In genomic region chr4:151760713-151761661, GRCh38 we compare ENCODE assay signal across 8 cellular contexts. TPM values are rescaled to one million over a fixed set of nuclear protein-coding genes. Genes with fewer than 3 reads are reported as not detected.
DNase-seq lines count a peak whose midpoint lies in the region; ATAC-seq and TF ChIP-seq lines count a peak whose summit lies in the region.

TSS of gene GATB (minus strand) at chr4:151761007. CDS start at chr4:151760982, 25 bp downstream.

- peaks cover 11% of the 10 kb centered on the region for H3K4me1 Mint-ChIP-seq in CD14-positive monocyte
- peaks cover 26% of the 10 kb centered on the region for H3K4me1 Mint-ChIP-seq in activated CD4-positive, alpha-beta T cell treated with anti-CD3 and anti-CD28 coated beads, Interleukin-2, amount 10 ng/mL, durations not matched to agents 7 days and 5 days

- peaks cover 6 to 15% (median 14%) of the 10 kb centered on the region in 3 donors for H3K27me3 Mint-ChIP-seq in CD14-positive monocyte (ENCODE audit: low read depth in 3 of 3)
- H3K27me3 Mint-ChIP-seq in activated CD4-positive, alpha-beta T cell treated with anti-CD3 and anti-CD28 coated beads, Interleukin-2, amount 10 ng/mL, durations not matched to agents 7 days and 5 days = peaks cover 4% of the 10 kb centered on the region

- peaks cover 18 to 21% of the 10 kb centered on the region in 2 donors for H3K36me3 Mint-ChIP-seq in CD14-positive monocyte
- H3K36me3 Mint-ChIP-seq in activated CD4-positive, alpha-beta T cell treated with anti-CD3 and anti-CD28 coated beads, Interleukin-2, amount 10 ng/mL, durations not matched to agents 7 days and 5 days (ENCODE audit: low read depth) = peaks cover under 1% of the 10 kb centered on the region

- peak within 1 kb of the TSS; percentile 87 to 99 (median 97) for H3K27ac Mint-ChIP-seq in CD14-positive monocyte
- peak within 1 kb of the TSS; percentile 94 for H3K27ac Mint-ChIP-seq in activated CD4-positive, alpha-beta T cell treated with anti-CD3 and anti-CD28 coated beads, Interleukin-2, amount 10 ng/mL, durations not matched to agents 7 days and 5 days

- TF ChIP-seq CTCF in CD14-positive monocyte (IDR thresholded peaks at IDR 0.05) = peak; percentile 34

- CTCF ChIA-PET in activated CD4-positive, alpha-beta T cell treated with anti-CD3 and anti-CD28 coated beads, Interleukin-2, amount 10 ng/mL, durations not matched to agents 7 days and 5 days (lab: Charles Lee) = interaction anchor here (1.3 kb wide), 2 partner anchors 14 to 34 kb away, joined by 3 to 5 read pairs; no protein-coding TSS in a partner anchor

- H3K9me3 Mint-ChIP-seq in CD14-positive monocyte = peaks cover 0 to 4% (median 0%) of the 10 kb centered on the region in 7 donors
- no peaks in the 10 kb centered on the region for H3K9me3 Mint-ChIP-seq in activated CD4-positive, alpha-beta T cell treated with anti-CD3 and anti-CD28 coated beads, Interleukin-2, amount 10 ng/mL, durations not matched to agents 7 days and 5 days

- DNase-seq in CD14-positive monocyte (ENCODE audit: low spot score) = peak; percentile 86
- peak; percentile 96 for DNase-seq in NCI-H69 (lab: John Stamatoyannopoulos, UW)
- peak; percentile 96 for DNase-seq in activated CD4-positive, alpha-beta T cell treated with anti-CD3 and anti-CD28 coated beads, Interleukin-2, amount 10 ng/mL, durations not matched to agents 7 days and 5 days
- DNase-seq in dedifferentiated amniotic fluid mesenchymal stem cell (ENCODE audit: extremely low spot score) = peak; percentile 96
- peak; percentile 100 for DNase-seq in left kidney (ENCODE audit: low read depth, low spot score)
- DNase-seq in stimulated activated CD4-positive, alpha-beta T cell treated with anti-CD3 and anti-CD28 coated beads, Interleukin-2, amount 100 ng/mL, for 24 hours = peak; percentile 85 to 90

- intact Hi-C loops in CD14-positive monocyte (cut with micrococcal nuclease) = loop anchor here in 1 of 2 donors (10.0 kb wide), 1 partner anchor 666 kb away; the partner anchor contains the start of gene RPS3A

- H3K4me3 Mint-ChIP-seq in CD14-positive monocyte = peak within 1 kb of the TSS; percentile 99 to 100
- H3K4me3 Mint-ChIP-seq in activated CD4-positive, alpha-beta T cell treated with anti-CD3 and anti-CD28 coated beads, Interleukin-2, amount 10 ng/mL, durations not matched to agents 7 days and 5 days = peak within 1 kb of the TSS; percentile 97

- POLR2A ChIA-PET in activated CD4-positive, alpha-beta T cell treated with anti-CD3 and anti-CD28 coated beads, Interleukin-2, amount 10 ng/mL, durations not matched to agents 7 days and 5 days (lab: Charles Lee) = no interaction called here

- ATAC-seq in GM19351 (IDR thresholded peaks at IDR 0.05; ENCODE audit: unreplicated experiment) (peak; percentile 98), HG03521 (IDR thresholded peaks at IDR 0.05; ENCODE audit: unreplicated experiment) (peak; percentile 99)

RNA-seq across cellular contexts. Expression of gene GATB, which starts in this region (rescaled TPM):
- polyA plus RNA-seq in CD14-positive monocyte = 10 to 100 TPM in 1 of 2 donors, 1 to 10 TPM in 1; 5.5 to 12.2 TPM
- 10 to 100 TPM; 13.0 to 16.5 TPM for total RNA-seq in activated CD4-positive, alpha-beta T cell treated with anti-CD3 and anti-CD28 coated beads, Interleukin-2, amount 10 ng/mL, durations not matched to agents 7 days and 5 days

Comparison
In these comparisons a context has a peak if more than half of its experiments do, and no peak if none do; other contexts are left out.
1. Peak in every context shown above with its lines: DNase-seq and ATAC-seq.